In genomic region chr7:98250789-98251188, GRCh38 we compare ENCODE assay signal across 8 cellular contexts. TPM values are rescaled to one million over a fixed set of nuclear protein-coding genes. Genes with fewer than 3 reads are reported as not detected.
A peak's percentile ranks its signal among the peaks of the same experiment; 100 is the strongest.
DNase-seq lines count a peak whose midpoint lies in the region; ATAC-seq and TF ChIP-seq lines count a peak whose summit lies in the region.

No MANE protein-coding gene starts in this region.

- CTCF ChIA-PET in RWPE1 (lab: Yijun Ruan, JAX) = interaction anchor here (0.6 kb wide), 2 partner anchors 16 to 53 kb away, joined by 3 to 4 read pairs; no protein-coding TSS in a partner anchor

- no peak overlapping the region for H3K27ac ChIP-seq in RWPE1

- peaks cover 17% of the 10 kb centered on the region for H3K9me3 Mint-ChIP-seq in glutamatergic neuron (ENCODE audit: unreplicated experiment)

- peak overlapping the region; percentile 92 for H3K4me3 Mint-ChIP-seq in glutamatergic neuron (ENCODE audit: unreplicated experiment)

- ATAC-seq in HG02798 (IDR thresholded peaks at IDR 0.05; ENCODE audit: poor library complexity, unreplicated experiment) (peak; percentile 13), HG03439 (IDR thresholded peaks at IDR 0.05; ENCODE audit: unreplicated experiment) (no peak)

- DNase-seq in AML-193 (lab: John Stamatoyannopoulos, UW) (peak; percentile 31 to 33), glutamatergic neuron (no peak), ecto neural progenitor cell (ENCODE audit: low spot score) (no peak), RWPE1 (ENCODE audit: low spot score) (no peak)
- peak in 2 of 3 experiments; percentile 12 to 21 for DNase-seq in activated CD8-positive, alpha-beta memory T cell treated with anti-CD3 and anti-CD28 coated beads for 48 hours (ENCODE audit: low read depth in 2 of 3, low spot score in 2 of 3)
- DNase-seq in stimulated activated CD8-positive, alpha-beta memory T cell treated with anti-CD3 and anti-CD28 coated beads, Interleukin-2, amount 100 ng/mL, for 48 hours (ENCODE audit: low read depth in 2 of 2) = peak; percentile 6 to 22

- POLR2A ChIA-PET in RWPE1 (lab: Yijun Ruan, JAX; ENCODE audit: low non-redundant PET) = interaction anchor here (0.7 kb wide), 1 partner anchor 99 kb away, joined by 3 read pairs; no protein-coding TSS in a partner anchor

- H3K4me1 Mint-ChIP-seq in glutamatergic neuron (ENCODE audit: low read depth, unreplicated experiment) = peaks cover 13% of the 10 kb centered on the region

- H3K27ac Mint-ChIP-seq in glutamatergic neuron (ENCODE audit: unreplicated experiment) = peak overlapping the region; percentile 97

- TF ChIP-seq CTCF in glutamatergic neuron (IDR thresholded peaks at IDR 0.05; ENCODE audit: partially characterized antibody, unreplicated experiment) (no peak), RWPE1 (conservative IDR thresholded peaks at IDR 0.05; ENCODE audit: low read depth) (no peak)

- H3K36me3 Mint-ChIP-seq in glutamatergic neuron (ENCODE audit: unreplicated experiment) = no peaks in the 10 kb centered on the region

- peaks cover 15% of the 10 kb centered on the region for H3K27me3 Mint-ChIP-seq in glutamatergic neuron (ENCODE audit: unreplicated experiment)

RNA-seq across cellular contexts. Expression of gene TECPR1, which starts 1.2 kb away (rescaled TPM):
- 174 TPM for total RNA-seq in glutamatergic neuron (ENCODE audit: unreplicated experiment)

RNA-seq across cellular contexts. Expression of gene BRI3, which starts 30.7 kb away (rescaled TPM):
- 176 TPM for total RNA-seq in glutamatergic neuron (ENCODE audit: unreplicated experiment)

RNA-seq across cellular contexts. Expression of gene BHLHA15, which starts 39.5 kb away (rescaled TPM):
- not detected for total RNA-seq in glutamatergic neuron (ENCODE audit: unreplicated experiment)

Comparison
In these comparisons a context has a peak if more than half of its experiments do, and no peak if none do; other contexts are left out.
1. DNase-seq: peak in AML-193 (2 of 2), activated CD8-positive, alpha-beta memory T cell treated with anti-CD3 and anti-CD28 coated beads for 48 hours (2 of 3) and stimulated activated CD8-positive, alpha-beta memory T cell treated with anti-CD3 and anti-CD28 coated beads, Interleukin-2, amount 100 ng/mL, for 48 hours (2 of 2); none in glutamatergic neuron (single experiment), ecto neural progenitor cell (single experiment) and RWPE1 (single experiment).